ENCODE assay signal across 19 cellular contexts in genomic region chr22:30874431-30875370, GRCh38.
"Had no signal": no experiment of that assay in that cellular context is flagged by ENCODE, and none has a peak within 500 bp of the region (broad histone marks: within the 10 kb centered on the region; RNA-seq: fewer than 3 reads in every experiment).

No MANE protein-coding gene starts in this region.

- H3K9me3 Mint-ChIP-seq: activated CD4-positive, alpha-beta memory T cell treated with anti-CD3 and anti-CD28 coated beads, Interleukin-2, amount 10 ng/mL, durations not matched to agents 7 days and 5 days; activated T-cell treated with anti-CD3 and anti-CD28 coated beads, Interleukin-2, amount 50 U/mL, for 24 hours; central memory CD8-positive, alpha-beta T cell; naive thymus-derived CD8-positive, alpha-beta T cell; T-cell had no signal

- H3K27ac Mint-ChIP-seq: activated CD4-positive, alpha-beta memory T cell treated with anti-CD3 and anti-CD28 coated beads, Interleukin-2, amount 10 ng/mL, durations not matched to agents 7 days and 5 days; activated T-cell treated with anti-CD3 and anti-CD28 coated beads, Interleukin-2, amount 50 U/mL, for 24 hours; naive thymus-derived CD8-positive, alpha-beta T cell; progenitor cell of endocrine pancreas; T-cell had no signal

- H3K36me3 Mint-ChIP-seq: T-cell had no signal

- DNase-seq: activated CD4-positive, alpha-beta memory T cell treated with anti-CD3 and anti-CD28 coated beads, Interleukin-2, amount 10 ng/mL, durations not matched to agents 7 days and 5 days; activated CD4-positive, alpha-beta T cell treated with anti-CD3 and anti-CD28 coated beads for 4 hours; activated effector memory CD4-positive, alpha-beta T cell treated with Interleukin-2 at 50 U/mL for 16 hours; activated naive CD4-positive, alpha-beta T cell treated with anti-CD3 and anti-CD28 coated beads, Interleukin-2, amount 50 U/mL, for 16 hours; activated T-cell treated with anti-CD3 and anti-CD28 coated beads, Interleukin-2, amount 50 U/mL, for 24 hours; body of pancreas; effector CD4-positive, alpha-beta T cell; mammary epithelial cell; stimulated activated CD4-positive, alpha-beta T cell treated with anti-CD3 and anti-CD28 coated beads, Interleukin-4, amount 100 ng/mL, for 1 hour; stimulated activated naive CD4-positive, alpha-beta T cell; T-cell; T1000 had no signal

- H3K27ac ChIP-seq: body of pancreas, coronary artery, esophagus muscularis mucosa, tibial nerve had no signal

- H3K4me1 Mint-ChIP-seq: activated CD4-positive, alpha-beta memory T cell treated with anti-CD3 and anti-CD28 coated beads, Interleukin-2, amount 10 ng/mL, durations not matched to agents 7 days and 5 days; central memory CD8-positive, alpha-beta T cell; T-cell had no signal

- H3K4me1 ChIP-seq: body of pancreas had no signal

- H3K4me3 Mint-ChIP-seq: activated CD4-positive, alpha-beta memory T cell treated with anti-CD3 and anti-CD28 coated beads, Interleukin-2, amount 10 ng/mL, durations not matched to agents 7 days and 5 days; activated T-cell treated with anti-CD3 and anti-CD28 coated beads, Interleukin-2, amount 50 U/mL, for 24 hours; central memory CD8-positive, alpha-beta T cell; naive thymus-derived CD8-positive, alpha-beta T cell; T-cell had no signal

- H3K27me3 ChIP-seq: body of pancreas, esophagus muscularis mucosa, tibial nerve had no signal

- ATAC-seq: body of pancreas; mucosa of descending colon; naive thymus-derived CD8-positive, alpha-beta T cell; T-cell had no signal

- H3K9me3 ChIP-seq: body of pancreas, esophagus muscularis mucosa, mucosa of descending colon, tibial nerve had no signal

- H3K27me3 Mint-ChIP-seq: activated CD4-positive, alpha-beta memory T cell treated with anti-CD3 and anti-CD28 coated beads, Interleukin-2, amount 10 ng/mL, durations not matched to agents 7 days and 5 days; activated T-cell treated with anti-CD3 and anti-CD28 coated beads, Interleukin-2, amount 50 U/mL, for 24 hours; central memory CD8-positive, alpha-beta T cell; naive thymus-derived CD8-positive, alpha-beta T cell; T-cell had no signal

- H3K4me3 ChIP-seq: body of pancreas, coronary artery, esophagus muscularis mucosa, mucosa of descending colon, tibial nerve had no signal
